ENCODE assay signal across 8 cellular contexts in genomic region chr1:236794585-236795034, GRCh38. TPM values are rescaled to one million over a fixed set of nuclear protein-coding genes. Genes with fewer than 3 reads are reported as not detected.
DNase-seq lines count a peak whose midpoint lies in the region.

No MANE protein-coding gene starts in this region.

- no peaks in the 10 kb centered on the region for H3K36me3 Mint-ChIP-seq in T-helper 1 cell treated with Interleukin-12 subunit alpha and Interleukin-12 subunit beta and Interleukin-4 antibody, amounts not matched to agents 30 μg/mL and 1 μg/mL, for 36 hours (ENCODE audit: low read depth)
- H3K36me3 Mint-ChIP-seq in activated T-helper 2 cell treated with anti-CD3 and anti-CD28 coated beads, Interferon-gamma antibody, Interleukin-2, Interleukin-4, amounts not matched to agents 10 μg/mL and 5 μg/mL and 100 μg/mL, durations not matched to agents 14 hours and 24 hours and 36 hours (ENCODE audit: low read depth) = peaks cover 3% of the 10 kb centered on the region

- H3K4me3 ChIP-seq in iPS-20b (ENCODE audit: low read length) (peak overlapping the region; percentile 85), subcutaneous abdominal adipose tissue (ENCODE audit: low read depth in 1 of 5, low read length in 5 of 5) (peak overlapping the region; percentile 52 to 99 (median 92))

- peaks cover 19% of the 10 kb centered on the region; the same call in 1 of the 2 replicates for H3K27me3 ChIP-seq in iPS-20b (ENCODE audit: insufficient read depth, low read length)
- H3K27me3 ChIP-seq in subcutaneous abdominal adipose tissue (ENCODE audit: control insufficient read depth in 5 of 5, insufficient read depth in 4 of 5, low read length in 5 of 5) = peaks cover 0 to 4% (median 0%) of the 10 kb centered on the region in 5 donors

- peaks cover 19% of the 10 kb centered on the region for H3K4me1 Mint-ChIP-seq in T-helper 1 cell treated with Interleukin-12 subunit alpha and Interleukin-12 subunit beta and Interleukin-4 antibody, amounts not matched to agents 30 μg/mL and 1 μg/mL, for 36 hours (ENCODE audit: low read depth)
- peaks cover 26% of the 10 kb centered on the region for H3K4me1 Mint-ChIP-seq in activated T-helper 2 cell treated with anti-CD3 and anti-CD28 coated beads, Interferon-gamma antibody, Interleukin-2, Interleukin-4, amounts not matched to agents 10 μg/mL and 5 μg/mL and 100 μg/mL, durations not matched to agents 14 hours and 24 hours and 36 hours (ENCODE audit: low read depth)

- in situ Hi-C loops in G401 (cut with HindIII; ENCODE audit: low sequenced_read_pairs) = no loop called here

- peak overlapping the region; percentile 46; the same call in 1 of the 2 replicates for H3K9ac ChIP-seq in iPS-20b (ENCODE audit: low read depth, low read length)
- peak overlapping the region in 4 of 5 donors; percentile 13 to 87 (median 62) for H3K9ac ChIP-seq in subcutaneous abdominal adipose tissue (ENCODE audit: low read length in 5 of 5)

- DNase-seq in T-helper 1 cell (no peak), medulla oblongata (ENCODE audit: extremely low spot score) (no peak), DMS79 treated with DMSO at 0.1 percent for 48 hours (lab: John Stamatoyannopoulos, UW) (no peak), G401 (ENCODE audit: low spot score) (no peak)
- DNase-seq in activated T-helper 2 cell treated with anti-CD3 and anti-CD28 coated beads, Interferon-gamma antibody, Interleukin-2, Interleukin-4, amounts not matched to agents 10 μg/mL and 5 μg/mL and 100 μg/mL, durations not matched to agents 14 hours and 24 hours and 36 hours (ENCODE audit: low spot score) = no peak

- H3K27ac ChIP-seq in iPS-20b (ENCODE audit: low read length) = no peak overlapping the region
- peak overlapping the region; percentile 88 for H3K27ac ChIP-seq in subcutaneous abdominal adipose tissue (ENCODE audit: low read depth, low read length)

- H3K4me3 Mint-ChIP-seq in T-helper 1 cell treated with Interleukin-12 subunit alpha and Interleukin-12 subunit beta and Interleukin-4 antibody, amounts not matched to agents 30 μg/mL and 1 μg/mL, for 36 hours = peak overlapping the region; percentile 93
- peak overlapping the region; percentile 92 for H3K4me3 Mint-ChIP-seq in activated T-helper 2 cell treated with anti-CD3 and anti-CD28 coated beads, Interferon-gamma antibody, Interleukin-2, Interleukin-4, amounts not matched to agents 10 μg/mL and 5 μg/mL and 100 μg/mL, durations not matched to agents 14 hours and 24 hours and 36 hours (ENCODE audit: low read depth)

- no peaks in the 10 kb centered on the region for H3K4me1 ChIP-seq in iPS-20b (ENCODE audit: insufficient read depth, low read length)
- peaks cover 3 to 28% (median 15%) of the 10 kb centered on the region in 5 donors for H3K4me1 ChIP-seq in subcutaneous abdominal adipose tissue (ENCODE audit: control insufficient read depth in 5 of 5, insufficient read depth in 5 of 5, low read length in 5 of 5)

- H3K27me3 Mint-ChIP-seq in T-helper 1 cell treated with Interleukin-12 subunit alpha and Interleukin-12 subunit beta and Interleukin-4 antibody, amounts not matched to agents 30 μg/mL and 1 μg/mL, for 36 hours (ENCODE audit: low read depth) = peaks cover 8% of the 10 kb centered on the region
- H3K27me3 Mint-ChIP-seq in activated T-helper 2 cell treated with anti-CD3 and anti-CD28 coated beads, Interferon-gamma antibody, Interleukin-2, Interleukin-4, amounts not matched to agents 10 μg/mL and 5 μg/mL and 100 μg/mL, durations not matched to agents 14 hours and 24 hours and 36 hours (ENCODE audit: low read depth) = peaks cover 11% of the 10 kb centered on the region

- intact Hi-C loops in activated T-helper 2 cell treated with anti-CD3 and anti-CD28 coated beads, Interferon-gamma antibody, Interleukin-2, Interleukin-4, amounts not matched to agents 10 μg/mL and 5 μg/mL and 100 μg/mL, durations not matched to agents 14 hours and 24 hours and 36 hours (cut with micrococcal nuclease) = loop anchor here (1.0 to 10.0 kb wide), 7 partner anchors 16 to 800 kb away; partner anchors contain the start of genes EDARADD and HEATR1

- H3K27ac Mint-ChIP-seq in T-helper 1 cell treated with Interleukin-12 subunit alpha and Interleukin-12 subunit beta and Interleukin-4 antibody, amounts not matched to agents 30 μg/mL and 1 μg/mL, for 36 hours = peak overlapping the region; percentile 99
- peak overlapping the region; percentile 98 for H3K27ac Mint-ChIP-seq in activated T-helper 2 cell treated with anti-CD3 and anti-CD28 coated beads, Interferon-gamma antibody, Interleukin-2, Interleukin-4, amounts not matched to agents 10 μg/mL and 5 μg/mL and 100 μg/mL, durations not matched to agents 14 hours and 24 hours and 36 hours

- no peaks in the 10 kb centered on the region for H3K9me3 Mint-ChIP-seq in T-helper 1 cell treated with Interleukin-12 subunit alpha and Interleukin-12 subunit beta and Interleukin-4 antibody, amounts not matched to agents 30 μg/mL and 1 μg/mL, for 36 hours
- H3K9me3 Mint-ChIP-seq in activated T-helper 2 cell treated with anti-CD3 and anti-CD28 coated beads, Interferon-gamma antibody, Interleukin-2, Interleukin-4, amounts not matched to agents 10 μg/mL and 5 μg/mL and 100 μg/mL, durations not matched to agents 14 hours and 24 hours and 36 hours = no peaks in the 10 kb centered on the region

- H3K9me3 ChIP-seq in iPS-20b (ENCODE audit: insufficient read depth, low read depth, low read length) (no peaks in the 10 kb centered on the region), subcutaneous abdominal adipose tissue (ENCODE audit: control insufficient read depth in 5 of 5, low read length in 5 of 5) (no peaks in the 10 kb centered on the region)

- H3K36me3 ChIP-seq in iPS-20b (ENCODE audit: insufficient read depth, low read depth, low read length) = no peaks in the 10 kb centered on the region
- H3K36me3 ChIP-seq in subcutaneous abdominal adipose tissue (ENCODE audit: control insufficient read depth in 5 of 5, insufficient read depth in 5 of 5, low read length in 5 of 5) = no peaks in the 10 kb centered on the region

RNA-seq across cellular contexts. Expression of gene MTR, which starts 0.5 kb away (rescaled TPM):
- 59.2 and 62.2 TPM in 2 replicates for total RNA-seq in activated T-helper 2 cell treated with anti-CD3 and anti-CD28 coated beads, Interferon-gamma antibody, Interleukin-2, Interleukin-4, amounts not matched to agents 10 μg/mL and 5 μg/mL and 100 μg/mL, durations not matched to agents 14 hours and 24 hours and 36 hours
- 6.3 and 10.7 TPM in 2 replicates for total RNA-seq in G401 (2014; rRNA removed; shearing (Covaris generic))
